Comparison of ENCODE assay signal across 16 cellular contexts in genomic region chr1:3379934-3380333, GRCh38.
DNase-seq lines count a peak whose midpoint lies in the region; ATAC-seq and TF ChIP-seq lines count a peak whose summit lies in the region.
"Had no signal": no experiment of that assay in that cellular context is flagged by ENCODE, and none has a peak within 500 bp of the region (broad histone marks: within the 10 kb centered on the region; RNA-seq: fewer than 3 reads in every experiment).

No MANE protein-coding gene starts in this region.

- no peak overlapping the region for H3K4me3 Mint-ChIP-seq in activated T-cell treated with anti-CD3 and anti-CD28 coated beads, Interleukin-2, amount 50 U/mL, for 4 hours
- H3K4me3 Mint-ChIP-seq: B cell; CD4-positive, alpha-beta memory T cell had no signal

- H3K27ac ChIP-seq in BLaER1 = no peak overlapping the region
- peak overlapping the region; percentile 50; the same call in 1 of the 2 replicates for H3K27ac ChIP-seq in VCaP
- H3K27ac ChIP-seq in thoracic aorta = peak overlapping the region; percentile 48 to 65
- H3K27ac ChIP-seq in ascending aorta = peak overlapping the region in 1 of 2 donors; percentile 27
- H3K27ac ChIP-seq: 22Rv1 had no signal

- intact Hi-C loops in ascending aorta (cut with DNase I) = no loop called here

- no peaks in the 10 kb centered on the region for H3K36me3 Mint-ChIP-seq in activated T-cell treated with anti-CD3 and anti-CD28 coated beads, Interleukin-2, amount 50 U/mL, for 4 hours (ENCODE audit: insufficient read depth)
- H3K36me3 Mint-ChIP-seq: CD4-positive, alpha-beta memory T cell had no signal

- no peak overlapping the region for H3K9ac ChIP-seq in BLaER1

- H3K4me3 ChIP-seq in BLaER1 = no peak overlapping the region
- H3K4me3 ChIP-seq in thoracic aorta = no peak overlapping the region
- H3K4me3 ChIP-seq in ascending aorta = no peak overlapping the region

- DNase-seq in thoracic aorta (ENCODE audit: low spot score) = no peak
- no peak for DNase-seq in ascending aorta (ENCODE audit: low spot score in 2 of 2)
- no peak for DNase-seq in left lobe of liver (ENCODE audit: low spot score)
- no peak for DNase-seq in activated T-cell treated with anti-CD3 and anti-CD28 coated beads, Interleukin-2, amount 50 U/mL, for 4 hours
- DNase-seq: C1 segment of cervical spinal cord; Calu3; CD4-positive, alpha-beta memory T cell; COR-L47; DMS53; GF-D8; GOT3; HCEC 1CT had no signal

- H3K4me1 ChIP-seq in BLaER1 (peaks cover 37% of the 10 kb centered on the region), thoracic aorta (ENCODE audit: control insufficient read depth in 1 of 2, low read depth in 2 of 2) (peaks cover 13 to 36% of the 10 kb centered on the region in 2 donors), ascending aorta (peaks cover 18 to 31% of the 10 kb centered on the region in 2 donors)

- H3K27me3 ChIP-seq in BLaER1 = peaks cover 73% of the 10 kb centered on the region
- H3K27me3 ChIP-seq in thoracic aorta (replicated peaks; ENCODE audit: insufficient read depth) = no peaks in the 10 kb centered on the region
- H3K27me3 ChIP-seq in ascending aorta = no peaks in the 10 kb centered on the region

- no peak for ATAC-seq in thoracic aorta (ENCODE audit: insufficient number of reproducible peaks, low FRiP score, low read depth)
- ATAC-seq in left lobe of liver = no peak
- ATAC-seq in activated T-cell treated with anti-CD3 and anti-CD28 coated beads, Interleukin-2, amount 50 U/mL, for 4 hours = no peak

- peaks cover 23% of the 10 kb centered on the region for H3K27me3 Mint-ChIP-seq in activated T-cell treated with anti-CD3 and anti-CD28 coated beads, Interleukin-2, amount 50 U/mL, for 4 hours (ENCODE audit: low read depth)

- H4K20me1 ChIP-seq in BLaER1 = peaks cover 88% of the 10 kb centered on the region

- H3K4me2 ChIP-seq in BLaER1 = peak overlapping the region; percentile 72

- H3K9me3 ChIP-seq in BLaER1 (no peaks in the 10 kb centered on the region), thoracic aorta (no peaks in the 10 kb centered on the region), ascending aorta (no peaks in the 10 kb centered on the region)

- no peaks in the 10 kb centered on the region for H3K4me1 Mint-ChIP-seq in activated T-cell treated with anti-CD3 and anti-CD28 coated beads, Interleukin-2, amount 50 U/mL, for 4 hours (ENCODE audit: low read depth)
- H3K4me1 Mint-ChIP-seq: B cell; CD4-positive, alpha-beta memory T cell had no signal

- H3K9me3 Mint-ChIP-seq in activated T-cell treated with anti-CD3 and anti-CD28 coated beads, Interleukin-2, amount 50 U/mL, for 4 hours = no peaks in the 10 kb centered on the region
- H3K9me3 Mint-ChIP-seq: CD4-positive, alpha-beta memory T cell had no signal

- H3K36me3 ChIP-seq in BLaER1 (no peaks in the 10 kb centered on the region), thoracic aorta (no peaks in the 10 kb centered on the region), ascending aorta (peaks cover 0 to 3% of the 10 kb centered on the region in 2 donors)

- TF ChIP-seq CTCF in VCaP (conservative IDR thresholded peaks at IDR 0.05) (no peak), thoracic aorta (IDR thresholded peaks at IDR 0.05) (no peak), ascending aorta (IDR thresholded peaks at IDR 0.05) (no peak)
